In genomic region chr2:219416233-219416598, GRCh38 we compare ENCODE assay signal across 30 cellular contexts. TPM values are rescaled to one million over a fixed set of nuclear protein-coding genes. Genes with fewer than 3 reads are reported as not detected.
A peak's percentile ranks its signal among the peaks of the same experiment; 100 is the strongest.
DNase-seq lines count a peak whose midpoint lies in the region; ATAC-seq, FAIRE-seq and TF ChIP-seq lines count a peak whose summit lies in the region.
"Had no signal": no experiment of that assay in that cellular context is flagged by ENCODE, and none has a peak within 500 bp of the region (broad histone marks: within the 10 kb centered on the region; RNA-seq: fewer than 3 reads in every experiment).

No MANE protein-coding gene starts in this region.

- intact Hi-C loops in heart right ventricle (cut with DNase I) (no loop called here), Right ventricle myocardium superior (cut with DNase I) (no loop called here), esophagus muscularis mucosa (cut with DNase I) (no loop called here), tibial artery (cut with DNase I; ENCODE audit: low total_unique reads) (no loop called here)

- peaks cover 0 to 14% (median 0%) of the 10 kb centered on the region in 9 donors for H3K36me3 ChIP-seq in heart right ventricle
- H3K36me3 ChIP-seq in esophagus muscularis mucosa, result peaks cover 10 to 24% (median 17%) of the 10 kb centered on the region in 4 donors
- H3K36me3 ChIP-seq in tibial artery, result peaks cover 0 to 13% (median 11%) of the 10 kb centered on the region in 3 donors
- H3K36me3 ChIP-seq: BE2C, MG63 had no signal

- peaks cover 0 to 14% (median 0%) of the 10 kb centered on the region in 11 donors for H3K9me3 ChIP-seq in heart right ventricle
- H3K9me3 ChIP-seq in esophagus muscularis mucosa, result peaks cover 0 to 13% (median 4%) of the 10 kb centered on the region in 4 donors
- H3K9me3 ChIP-seq in tibial artery, result peaks cover 0 to 5% (median 0%) of the 10 kb centered on the region in 3 donors
- H3K9me3 ChIP-seq: body of pancreas, MG63 had no signal

- no peak for ATAC-seq in heart right ventricle
- no peak for ATAC-seq in Right ventricle myocardium superior (ENCODE audit: poor library complexity)
- ATAC-seq: body of pancreas, left colon, SK-N-SH treated with all-trans-retinoic acid at 6 μM for 48 hours had no signal

- no peak for TF ChIP-seq CTCF in heart right ventricle (IDR thresholded peaks at IDR 0.05)
- no peak for TF ChIP-seq CTCF in esophagus muscularis mucosa (IDR thresholded peaks at IDR 0.05)
- TF ChIP-seq CTCF in nephron (IDR thresholded peaks at IDR 0.05; ENCODE audit: unreplicated experiment in 3 of 3), result no peak
- no peak for TF ChIP-seq CTCF in tibial artery (IDR thresholded peaks at IDR 0.05)

- peak overlapping the region in 1 of 3 experiments; percentile 45 for H3K4me3 Mint-ChIP-seq in nephron
- H3K4me3 Mint-ChIP-seq: IgD-negative memory B cell; stimulated activated naive CD8-positive, alpha-beta T cell treated with anti-CD3 and anti-CD28 coated beads, Interleukin-15, Interleukin-2, amounts not matched to agents 100 ng/mL and 50 ng/mL, for 24 hours; T-helper 2 cell treated with Interferon-gamma antibody and Interleukin-4, amounts not matched to agents 5 μg/mL and 100 μg/mL, for 36 hours had no signal

- no peak for FAIRE-seq in HTR-8/SVneo (lab: Jason Lieb, UNC)
- FAIRE-seq: GM12892, GM19239 had no signal

- no peaks in the 10 kb centered on the region for H3K36me3 Mint-ChIP-seq in nephron (ENCODE audit: low read depth)
- H3K36me3 Mint-ChIP-seq: IgD-negative memory B cell, type B pancreatic cell had no signal

- no peak for TF ChIP-seq POLR2A in esophagus muscularis mucosa (IDR thresholded peaks at IDR 0.05; ENCODE audit: low read depth)

- WGBS in heart right ventricle, 2 donors, result 22 to 24% methylated on average over 3 of the region's 3 CpGs
- WGBS in esophagus muscularis mucosa, result 34% methylated on average over 3 of the region's 3 CpGs

- H3K4me1 Mint-ChIP-seq in nephron, result peaks cover 52% of the 10 kb centered on the region

- TF ChIP-seq EP300 in esophagus muscularis mucosa (IDR thresholded peaks at IDR 0.05), result no peak

- no peak overlapping the region for H3K4me3 ChIP-seq in heart right ventricle
- H3K4me3 ChIP-seq in esophagus muscularis mucosa, result no peak overlapping the region
- H3K4me3 ChIP-seq in tibial artery, result no peak overlapping the region
- H3K4me3 ChIP-seq: body of pancreas, MG63 had no signal

- H3K27me3 ChIP-seq in heart right ventricle (peaks cover 0 to 50% (median 24%) of the 10 kb centered on the region in 7 donors), esophagus muscularis mucosa (peaks cover 0 to 20% (median 4%) of the 10 kb centered on the region in 4 donors), tibial artery (no peaks in the 10 kb centered on the region)
- H3K27me3 ChIP-seq: BE2C, MG63 had no signal

- H3K4me1 ChIP-seq in heart right ventricle (peaks cover 2 to 28% (median 15%) of the 10 kb centered on the region in 9 donors), esophagus muscularis mucosa (peaks cover 19 to 41% (median 39%) of the 10 kb centered on the region in 4 donors), tibial artery (peaks cover 0 to 50% (median 27%) of the 10 kb centered on the region in 4 donors)
- H3K4me1 ChIP-seq: BE2C had no signal

- in situ Hi-C loops in G401 (cut with HindIII; ENCODE audit: low sequenced_read_pairs), result no loop called here

- H3K9me3 Mint-ChIP-seq in nephron, result peaks cover 6% of the 10 kb centered on the region
- H3K9me3 Mint-ChIP-seq: T-helper 2 cell treated with Interferon-gamma antibody and Interleukin-4, amounts not matched to agents 5 μg/mL and 100 μg/mL, for 36 hours; type B pancreatic cell had no signal

- peak overlapping the region; percentile 81 to 94 (median 90) for H3K27ac Mint-ChIP-seq in nephron
- H3K27ac Mint-ChIP-seq: progenitor cell of endocrine pancreas; stimulated activated naive CD8-positive, alpha-beta T cell treated with anti-CD3 and anti-CD28 coated beads, Interleukin-15, Interleukin-2, amounts not matched to agents 100 ng/mL and 50 ng/mL, for 24 hours; T-helper 2 cell treated with Interferon-gamma antibody and Interleukin-4, amounts not matched to agents 5 μg/mL and 100 μg/mL, for 36 hours; type B pancreatic cell had no signal

- H3K27me3 Mint-ChIP-seq in nephron (ENCODE audit: low read depth), result no peaks in the 10 kb centered on the region

- peak overlapping the region; percentile 76 to 98 (median 95) for H3K27ac ChIP-seq in heart right ventricle
- peak overlapping the region; percentile 94 to 99 (median 96) for H3K27ac ChIP-seq in esophagus muscularis mucosa (replicated peaks in 1 of 4)
- peak overlapping the region; percentile 87 to 96 for H3K27ac ChIP-seq in tibial artery
- H3K27ac ChIP-seq: body of pancreas had no signal

- DNase-seq in heart right ventricle (no peak), Right ventricle myocardium superior (no peak), esophagus muscularis mucosa (ENCODE audit: extremely low spot score) (no peak), tibial artery (no peak), HTR-8/SVneo (ENCODE audit: insufficient read length, low spot score) (no peak), G401 (ENCODE audit: low spot score) (no peak)
- DNase-seq in stimulated activated CD4-positive, alpha-beta T cell treated with anti-CD3 and anti-CD28 coated beads, Interleukin-4, amount 100 ng/mL, for 1 hour, result no peak
- DNase-seq: activated CD4-positive, alpha-beta T cell treated with anti-CD3 and anti-CD28 coated beads, Interleukin-2, amount 50 U/mL, for 48 hours; activated CD8-positive, alpha-beta memory T cell treated with anti-CD3 and anti-CD28 coated beads, Interleukin-2, amount 50 U/mL, for 48 hours; activated effector memory CD4-positive, alpha-beta T cell treated with anti-CD3 and anti-CD28 coated beads, Interleukin-2, amount 50 U/mL, for 16 hours; BE2C; body of pancreas; COR-L47; DMS79 treated with DMSO at 0.1 percent for 48 hours; effector CD4-positive, alpha-beta T cell; left colon; MG63; NCI-H1436 treated with DMSO at 0.1 percent for 48 hours; NCI-H524; stimulated activated CD4-positive, alpha-beta T cell treated with anti-CD3 and anti-CD28 coated beads, Interleukin-4, amount 100 ng/mL, for 4 hours had no signal

RNA-seq across cellular contexts. Expression of gene DES, which starts 2.0 kb away (rescaled TPM):
- total RNA-seq in heart right ventricle (over 10,000 TPM; 12,560 to 18,019 (median 15,816) TPM), Right ventricle myocardium superior (12,920 TPM), esophagus muscularis mucosa (over 10,000 TPM; 19,781 to 23,770 (median 22,752) TPM)
- polyA plus RNA-seq in heart right ventricle, result over 10,000 TPM; 13,697 to 18,010 TPM
- not detected in 2 replicates for total RNA-seq in G401 (2014; rRNA removed; shearing (Covaris generic))
- total RNA-seq: progenitor cell of endocrine pancreas had no signal
- polyA plus RNA-seq: IgD-negative memory B cell, neural cell had no signal

RNA-seq across cellular contexts. Expression of gene SPEG, which starts 18.4 kb away (rescaled TPM):
- total RNA-seq in heart right ventricle, result 100 to 1,000 TPM in 9 of 10 donors, 10 to 100 TPM in 1; 97.2 to 151 (median 120) TPM
- polyA plus RNA-seq in heart right ventricle, result 100 to 1,000 TPM in 1 of 2 donors, 10 to 100 TPM in 1; 62.9 to 130 TPM
- total RNA-seq in Right ventricle myocardium superior, result 103 TPM
- 100 to 1,000 TPM; 115 to 251 (median 180) TPM for total RNA-seq in esophagus muscularis mucosa
- total RNA-seq in G401 (2014; rRNA removed; shearing (Covaris generic)), result 7.7 and 11.1 TPM in 2 replicates
- polyA plus RNA-seq: IgD-negative memory B cell had no signal

RNA-seq across cellular contexts. Expression of gene DNPEP, which starts 28.5 kb away (rescaled TPM):
- total RNA-seq in heart right ventricle (100 to 1,000 TPM in 1 of 10 donors, 10 to 100 TPM in 9; 56.1 to 110 (median 74.0) TPM), Right ventricle myocardium superior (76.5 TPM), esophagus muscularis mucosa (100 to 1,000 TPM in 1 of 4 donors, 10 to 100 TPM in 3; 44.9 to 102 (median 61.6) TPM)
- 10 to 100 TPM; 56.3 to 68.5 TPM for polyA plus RNA-seq in heart right ventricle
- total RNA-seq in G401 (2014; rRNA removed; shearing (Covaris generic)), result 65.8 and 67.4 TPM in 2 replicates

Comparison
In these comparisons a context has a peak if more than half of its experiments do, and no peak if none do; other contexts are left out.
1. RNA of gene DES, which starts 2.0 kb away (total RNA-seq): 19,781 to 23,770 TPM in esophagus muscularis mucosa, 12,560 to 18,019 TPM in heart right ventricle and 12,920 TPM in Right ventricle myocardium superior (single experiment); not detected in G401; every median in the first group is over 1,000 times any median in the second.
2. Peak in every context shown above with its lines, with median percentiles within 50 percentile points of each other: H3K27ac ChIP-seq.